ENCODE assay signal across 14 cellular contexts in the genomic region with DNA sequence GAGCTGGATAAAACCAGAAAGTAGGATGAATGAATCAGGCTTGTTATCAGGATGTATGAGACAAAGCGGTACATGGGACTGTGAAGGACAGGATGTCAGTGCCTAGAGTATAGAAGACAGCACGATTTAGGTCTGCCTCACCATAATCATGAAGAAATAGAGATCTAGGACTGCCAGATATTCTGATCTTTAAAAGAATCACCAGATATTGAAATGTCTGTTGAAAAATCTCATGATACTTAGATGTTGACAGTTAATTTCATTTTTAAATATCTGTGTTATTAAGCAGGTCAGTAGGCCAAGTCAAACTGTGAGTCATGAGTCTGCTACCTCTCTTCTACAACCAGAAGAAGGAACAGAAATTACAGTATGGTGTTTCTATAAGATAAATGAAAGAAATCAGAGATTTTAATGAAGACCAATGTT.
DNase-seq lines count a peak whose midpoint lies in the region; ATAC-seq and TF ChIP-seq lines count a peak whose summit lies in the region.
"Had no signal": no experiment of that assay in that cellular context is flagged by ENCODE, and none has a peak within 500 bp of the region (broad histone marks: within the 10 kb centered on the region; RNA-seq: fewer than 3 reads in every experiment).

No MANE protein-coding gene starts in this region.

- intact Hi-C loops in activated CD8-positive, alpha-beta T cell treated with anti-CD3 and anti-CD28 coated beads for 36 hours (cut with micrococcal nuclease), result no loop called here

- H3K27ac Mint-ChIP-seq in activated CD8-positive, alpha-beta T cell treated with anti-CD3 and anti-CD28 coated beads for 36 hours, result peak overlapping the region; percentile 65
- H3K27ac Mint-ChIP-seq in activated CD8-positive, alpha-beta T cell treated with anti-CD3 and anti-CD28 coated beads, Interleukin-2, amount 10 ng/mL, durations not matched to agents 7 days and 5 days, result no peak overlapping the region
- peak overlapping the region; percentile 70 for H3K27ac Mint-ChIP-seq in activated naive CD8-positive, alpha-beta T cell treated with anti-CD3 and anti-CD28 coated beads, Interleukin-2, amount 50 U/mL, for 24 hours
- H3K27ac Mint-ChIP-seq in stimulated activated naive B cell treated with anti-CD40 and anti-IgM and Interleukin-4, amounts not matched to agents 10 μg/mL and 1 μg/mL and 100 μg/mL, for 72 hours, result peak overlapping the region; percentile 5

- H3K36me3 Mint-ChIP-seq in activated CD8-positive, alpha-beta T cell treated with anti-CD3 and anti-CD28 coated beads for 36 hours (ENCODE audit: low read depth), result peaks cover 39% of the 10 kb centered on the region
- peaks cover 43% of the 10 kb centered on the region for H3K36me3 Mint-ChIP-seq in activated CD8-positive, alpha-beta T cell treated with anti-CD3 and anti-CD28 coated beads, Interleukin-2, amount 10 ng/mL, durations not matched to agents 7 days and 5 days (ENCODE audit: low read depth)
- peaks cover 38% of the 10 kb centered on the region for H3K36me3 Mint-ChIP-seq in activated naive CD8-positive, alpha-beta T cell treated with anti-CD3 and anti-CD28 coated beads, Interleukin-2, amount 50 U/mL, for 24 hours (ENCODE audit: low read depth)
- peaks cover 3 to 33% of the 10 kb centered on the region in 2 donors for H3K36me3 Mint-ChIP-seq in stimulated activated naive B cell treated with anti-CD40 and anti-IgM and Interleukin-4, amounts not matched to agents 10 μg/mL and 1 μg/mL and 100 μg/mL, for 72 hours

- CTCF ChIA-PET in activated CD8-positive, alpha-beta T cell treated with anti-CD3 and anti-CD28 coated beads for 36 hours (lab: Charles Lee), result interaction anchor here (0.8 to 2.6 kb wide), 2 partner anchors 10 to 64 kb away, joined by 3 to 11 read pairs; no protein-coding TSS in a partner anchor
- CTCF ChIA-PET in activated CD8-positive, alpha-beta T cell treated with anti-CD3 and anti-CD28 coated beads, Interleukin-2, amount 10 ng/mL, durations not matched to agents 7 days and 5 days (lab: Charles Lee), result interaction anchor here (0.6 to 1.4 kb wide), 2 partner anchors 34 to 64 kb away, joined by 3 to 5 read pairs; no protein-coding TSS in a partner anchor

- no peak for TF ChIP-seq CTCF in activated CD8-positive, alpha-beta T cell treated with anti-CD3 and anti-CD28 coated beads for 36 hours (IDR thresholded peaks at IDR 0.05)

- POLR2A ChIA-PET in activated CD8-positive, alpha-beta T cell treated with anti-CD3 and anti-CD28 coated beads for 36 hours (lab: Charles Lee), result no interaction called here
- POLR2A ChIA-PET in activated CD8-positive, alpha-beta T cell treated with anti-CD3 and anti-CD28 coated beads, Interleukin-2, amount 10 ng/mL, durations not matched to agents 7 days and 5 days (lab: Charles Lee), result interaction anchor here (1.2 kb wide), 1 partner anchor 62 kb away, joined by 3 read pairs; no protein-coding TSS in a partner anchor

- no peak for DNase-seq in activated CD8-positive, alpha-beta T cell treated with anti-CD3 and anti-CD28 coated beads for 36 hours
- DNase-seq in activated CD8-positive, alpha-beta T cell treated with anti-CD3 and anti-CD28 coated beads, Interleukin-2, amount 10 ng/mL, durations not matched to agents 7 days and 5 days, result no peak
- DNase-seq in activated naive CD8-positive, alpha-beta T cell treated with anti-CD3 and anti-CD28 coated beads, Interleukin-2, amount 50 U/mL, for 24 hours, result no peak
- no peak for DNase-seq in stimulated activated naive B cell treated with anti-CD40 and anti-IgM and Interleukin-4, amounts not matched to agents 10 μg/mL and 1 μg/mL and 100 μg/mL, for 72 hours
- DNase-seq in epidermal melanocyte (ENCODE audit: insufficient read length, low spot score) (no peak), hypothalamus (lab: John Stamatoyannopoulos, UW) (no peak)
- DNase-seq: erythroblast, mammary epithelial cell, NCI-H1092, NCI-H510A, spleen, upper lobe of right lung had no signal

- H3K9me3 Mint-ChIP-seq in activated CD8-positive, alpha-beta T cell treated with anti-CD3 and anti-CD28 coated beads for 36 hours, result no peaks in the 10 kb centered on the region
- H3K9me3 Mint-ChIP-seq in activated CD8-positive, alpha-beta T cell treated with anti-CD3 and anti-CD28 coated beads, Interleukin-2, amount 10 ng/mL, durations not matched to agents 7 days and 5 days (ENCODE audit: insufficient read depth), result no peaks in the 10 kb centered on the region
- H3K9me3 Mint-ChIP-seq in activated naive CD8-positive, alpha-beta T cell treated with anti-CD3 and anti-CD28 coated beads, Interleukin-2, amount 50 U/mL, for 24 hours, result peaks cover 4% of the 10 kb centered on the region
- no peaks in the 10 kb centered on the region for H3K9me3 Mint-ChIP-seq in stimulated activated naive B cell treated with anti-CD40 and anti-IgM and Interleukin-4, amounts not matched to agents 10 μg/mL and 1 μg/mL and 100 μg/mL, for 72 hours

- no peak overlapping the region for H3K4me3 Mint-ChIP-seq in activated CD8-positive, alpha-beta T cell treated with anti-CD3 and anti-CD28 coated beads for 36 hours
- H3K4me3 Mint-ChIP-seq in activated CD8-positive, alpha-beta T cell treated with anti-CD3 and anti-CD28 coated beads, Interleukin-2, amount 10 ng/mL, durations not matched to agents 7 days and 5 days, result no peak overlapping the region
- H3K4me3 Mint-ChIP-seq in activated naive CD8-positive, alpha-beta T cell treated with anti-CD3 and anti-CD28 coated beads, Interleukin-2, amount 50 U/mL, for 24 hours, result no peak overlapping the region
- no peak overlapping the region for H3K4me3 Mint-ChIP-seq in stimulated activated naive B cell treated with anti-CD40 and anti-IgM and Interleukin-4, amounts not matched to agents 10 μg/mL and 1 μg/mL and 100 μg/mL, for 72 hours

- ATAC-seq in activated CD8-positive, alpha-beta T cell treated with anti-CD3 and anti-CD28 coated beads for 36 hours, result peak; percentile 40
- ATAC-seq in activated CD8-positive, alpha-beta T cell treated with anti-CD3 and anti-CD28 coated beads, Interleukin-2, amount 10 ng/mL, durations not matched to agents 7 days and 5 days, result no peak
- ATAC-seq in HG02798 (IDR thresholded peaks at IDR 0.05; ENCODE audit: poor library complexity, unreplicated experiment) (peak; percentile 31), HG02970 (IDR thresholded peaks at IDR 0.05; ENCODE audit: low FRiP score, unreplicated experiment) (no peak)
- ATAC-seq in activated naive CD8-positive, alpha-beta T cell treated with anti-CD3 and anti-CD28 coated beads, Interleukin-2, amount 50 U/mL, for 24 hours, result peak; percentile 33
- peak in 1 of 2 donors; percentile 46 for ATAC-seq in stimulated activated naive B cell treated with anti-CD40 and anti-IgM and Interleukin-4, amounts not matched to agents 10 μg/mL and 1 μg/mL and 100 μg/mL, for 72 hours (replicated peaks)
- ATAC-seq: upper lobe of right lung had no signal

- H3K27me3 Mint-ChIP-seq in activated CD8-positive, alpha-beta T cell treated with anti-CD3 and anti-CD28 coated beads for 36 hours, result no peaks in the 10 kb centered on the region
- no peaks in the 10 kb centered on the region for H3K27me3 Mint-ChIP-seq in activated CD8-positive, alpha-beta T cell treated with anti-CD3 and anti-CD28 coated beads, Interleukin-2, amount 10 ng/mL, durations not matched to agents 7 days and 5 days (ENCODE audit: low read depth)
- no peaks in the 10 kb centered on the region for H3K27me3 Mint-ChIP-seq in activated naive CD8-positive, alpha-beta T cell treated with anti-CD3 and anti-CD28 coated beads, Interleukin-2, amount 50 U/mL, for 24 hours
- no peaks in the 10 kb centered on the region for H3K27me3 Mint-ChIP-seq in stimulated activated naive B cell treated with anti-CD40 and anti-IgM and Interleukin-4, amounts not matched to agents 10 μg/mL and 1 μg/mL and 100 μg/mL, for 72 hours

- H3K4me1 Mint-ChIP-seq in activated CD8-positive, alpha-beta T cell treated with anti-CD3 and anti-CD28 coated beads for 36 hours (ENCODE audit: low read depth), result peaks cover 59% of the 10 kb centered on the region
- H3K4me1 Mint-ChIP-seq in activated CD8-positive, alpha-beta T cell treated with anti-CD3 and anti-CD28 coated beads, Interleukin-2, amount 10 ng/mL, durations not matched to agents 7 days and 5 days (ENCODE audit: low read depth), result peaks cover 39% of the 10 kb centered on the region
- peaks cover 66% of the 10 kb centered on the region for H3K4me1 Mint-ChIP-seq in activated naive CD8-positive, alpha-beta T cell treated with anti-CD3 and anti-CD28 coated beads, Interleukin-2, amount 50 U/mL, for 24 hours
- peaks cover 30 to 43% of the 10 kb centered on the region in 2 donors for H3K4me1 Mint-ChIP-seq in stimulated activated naive B cell treated with anti-CD40 and anti-IgM and Interleukin-4, amounts not matched to agents 10 μg/mL and 1 μg/mL and 100 μg/mL, for 72 hours

Comparison
In these comparisons a context has a peak if more than half of its experiments do, and no peak if none do; other contexts are left out.
1. ATAC-seq: peak in activated CD8-positive, alpha-beta T cell treated with anti-CD3 and anti-CD28 coated beads for 36 hours (single experiment), HG02798 (single experiment) and activated naive CD8-positive, alpha-beta T cell treated with anti-CD3 and anti-CD28 coated beads, Interleukin-2, amount 50 U/mL, for 24 hours (single experiment); none in activated CD8-positive, alpha-beta T cell treated with anti-CD3 and anti-CD28 coated beads, Interleukin-2, amount 10 ng/mL, durations not matched to agents 7 days and 5 days (single experiment) and HG02970 (single experiment).